In genomic region chr1:16968372-16968771, GRCh38 we compare ENCODE assay signal across 22 cellular contexts. TPM values are rescaled to one million over a fixed set of nuclear protein-coding genes. Genes with fewer than 3 reads are reported as not detected.
DNase-seq lines count a peak whose midpoint lies in the region; ATAC-seq, FAIRE-seq and TF ChIP-seq lines count a peak whose summit lies in the region.
"Had no signal": no experiment of that assay in that cellular context is flagged by ENCODE, and none has a peak within 500 bp of the region (broad histone marks: within the 10 kb centered on the region; RNA-seq: fewer than 3 reads in every experiment).

No MANE protein-coding gene starts in this region.

- H3K4me3 ChIP-seq in HEK293 (ENCODE audit: low read depth, low read length): no peak overlapping the region
- no peak overlapping the region for H3K4me3 ChIP-seq in IMR-90 (ENCODE audit: insufficient read depth, low read depth, low read length)
- no peak overlapping the region for H3K4me3 ChIP-seq in K562
- H3K4me3 ChIP-seq in osteoblast (ENCODE audit: insufficient read depth, low read length): no peak overlapping the region
- H3K4me3 ChIP-seq: GM23338 had no signal

- BruUV-seq in IMR-90 (replicated peaks; lab: Mats Ljungman, UMichigan) (no TSS peak), K562 (replicated peaks; lab: Mats Ljungman, UMichigan) (no TSS peak)

- ATAC-seq in IMR-90 (ENCODE audit: low read depth) (no peak), K562 (no peak), left ventricle myocardium superior (no peak)
- ATAC-seq: HCT116 had no signal

- TF ChIP-seq RAD21 in IMR-90 (IDR thresholded peaks at IDR 0.05; ENCODE audit: low read length) (no peak), K562 (CRISPR knock-in tag; conservative IDR thresholded peaks at IDR 0.05 in 1 of 2, IDR thresholded peaks at IDR 0.05 in 1 of 2) (no peak)

- no peak overlapping the region for H4K8ac ChIP-seq in IMR-90 (ENCODE audit: low read depth in 2 of 2, low read length in 2 of 2)

- intact Hi-C loops in IMR-90 (cut with micrococcal nuclease): no loop called here
- intact Hi-C loops in K562 (cut with micrococcal nuclease): no loop called here
- intact Hi-C loops in left ventricle myocardium superior (cut with micrococcal nuclease): no loop called here

- no peak overlapping the region for H4K91ac ChIP-seq in IMR-90 (ENCODE audit: insufficient read depth, low read depth, low read length)

- H2BK120ac ChIP-seq in IMR-90 (ENCODE audit: low read depth, low read length): no peak overlapping the region

- H3K23ac ChIP-seq in IMR-90 (ENCODE audit: low read depth, low read length): no peak overlapping the region

- no peak overlapping the region for H2AK9ac ChIP-seq in IMR-90 (replicated peaks; ENCODE audit: low read depth, low read length, poor library complexity)

- dilution Hi-C loops in IMR-90 (cut with HindIII; ENCODE audit: low sequenced_read_pairs, unreplicated experiment): no loop called here

- H3K18ac ChIP-seq in IMR-90 (ENCODE audit: low read depth, low read length): no peak overlapping the region

- no peaks in the 10 kb centered on the region for H3K9me3 ChIP-seq in HEK293 (ENCODE audit: control insufficient read depth, insufficient read depth, low read depth, low read length)
- no peaks in the 10 kb centered on the region for H3K9me3 ChIP-seq in IMR-90 (ENCODE audit: control insufficient read depth, insufficient read depth, low read length)
- H3K9me3 ChIP-seq in K562 (replicated peaks; ENCODE audit: control insufficient read depth, insufficient read depth, low read depth, low read length): no peaks in the 10 kb centered on the region
- H3K9me3 ChIP-seq in osteoblast (ENCODE audit: low read depth, low read length): no peaks in the 10 kb centered on the region
- H3K9me3 ChIP-seq: BE2C had no signal

- no peaks in the 10 kb centered on the region for H3K79me2 ChIP-seq in K562 (ENCODE audit: control insufficient read depth, insufficient read depth, low read length)
- H3K79me2 ChIP-seq in osteoblast (ENCODE audit: insufficient read depth, low read length): no peaks in the 10 kb centered on the region

- H2AFZ ChIP-seq in IMR-90 (replicated peaks; ENCODE audit: low read length, poor library complexity) (no peak overlapping the region), K562 (ENCODE audit: low read depth, low read length) (no peak overlapping the region), osteoblast (ENCODE audit: low read length) (no peak overlapping the region)
- H2AFZ ChIP-seq: GM23338 had no signal

- no peak overlapping the region for H2BK15ac ChIP-seq in IMR-90 (ENCODE audit: low read depth, low read length)

- no peak for TF ChIP-seq EP300 in K562 (IDR thresholded peaks at IDR 0.05; ENCODE audit: low read length)

- H3K9me1 ChIP-seq in IMR-90 (ENCODE audit: insufficient read depth, low read length) (no peaks in the 10 kb centered on the region), K562 (ENCODE audit: control insufficient read depth, insufficient read depth, low read length) (no peaks in the 10 kb centered on the region)

- H3K27ac ChIP-seq in HEK293 (ENCODE audit: extremely low read depth, low read depth, low read length) (no peak overlapping the region), IMR-90 (ENCODE audit: insufficient read depth, low read length) (no peak overlapping the region), K562 (ENCODE audit: extremely low read depth, low read depth, low read length) (no peak overlapping the region), osteoblast (ENCODE audit: low read depth, low read length) (no peak overlapping the region)

- no CpG with 5 or more reads among the region's 3 CpGs for WGBS in IMR-90 (ENCODE audit: extremely low coverage in 2 of 2, insufficient read length in 1 of 2), 2 experiments
- 28% methylated on average over 3 of the region's 3 CpGs for WGBS in K562 (ENCODE audit: insufficient coverage, low coverage, missing lambda C conversion rate)

- H3K4me2 ChIP-seq in IMR-90 (ENCODE audit: low read depth, low read length) (no peak overlapping the region), K562 (ENCODE audit: insufficient read depth, low read length) (no peak overlapping the region), osteoblast (ENCODE audit: insufficient read depth, low read length) (no peak overlapping the region)
- H3K4me2 ChIP-seq: GM23338 had no signal

- peaks cover 8% of the 10 kb centered on the region; the same call in 1 of the 2 replicates for H3K4me1 ChIP-seq in HEK293 (ENCODE audit: control insufficient read depth, insufficient read depth, low read length)
- H3K4me1 ChIP-seq in IMR-90 (ENCODE audit: control insufficient read depth, insufficient read depth, low read length): peaks cover 7% of the 10 kb centered on the region
- H3K4me1 ChIP-seq in K562 (replicated peaks in 1 of 2; ENCODE audit: control insufficient read depth in 2 of 2, insufficient read depth in 2 of 2, low read length in 2 of 2): peaks cover 0 to 52% of the 10 kb centered on the region in 2 experiments; a peak in 1 of 5 replicates
- peaks cover 9% of the 10 kb centered on the region for H3K4me1 ChIP-seq in osteoblast (ENCODE audit: insufficient read depth, low read length)
- H3K4me1 ChIP-seq: BE2C had no signal

- in situ Hi-C loops in IMR-90 (cut with MboI; ENCODE audit: low sequenced_read_pairs) (no loop called here), K562 (cut with MboI) (no loop called here)

- TF ChIP-seq POLR2A in IMR-90 (IDR thresholded peaks at IDR 0.05; ENCODE audit: low read depth, low read length) (no peak), K562 (conservative IDR thresholded peaks at IDR 0.05) (no peak)

- POLR2A ChIA-PET in HEK293 (lab: Yijun Ruan, JAX) (interaction anchor here (4.1 kb wide), 1 partner anchor 10 kb away, joined by 23 read pairs; the partner anchor contains the start of gene MFAP2), IMR-90 (lab: Charles Lee; ENCODE audit: unreplicated experiment) (no interaction called here), K562 (lab: Yijun Ruan, JAX) (interaction anchor here (0.6 to 3.3 kb wide), 3 partner anchors 63 to 158 kb away, joined by 3 to 10 read pairs (median 3); no protein-coding TSS in a partner anchor)

- CTCF ChIA-PET in HEK293 (lab: Yijun Ruan, JAX) (interaction anchor here (1.2 kb wide), 1 partner anchor 8 kb away, joined by 3 read pairs; no protein-coding TSS in a partner anchor), IMR-90 (lab: Yijun Ruan, JAX) (no interaction called here), K562 (lab: Yijun Ruan, JAX; ENCODE audit: low intra/inter-chr PET ratio) (no interaction called here)

- no peak overlapping the region for H3K4ac ChIP-seq in IMR-90 (ENCODE audit: low read depth, low read length)

- no peak for DNase-seq in IMR-90
- DNase-seq in K562 (ENCODE audit: extremely low read depth in 1 of 4, low spot score in 3 of 4): no peak
- peak; percentile 56 for DNase-seq in osteoblast (ENCODE audit: insufficient read length, low spot score, missing footprints)
- DNase-seq in left ventricle myocardium superior: no peak
- DNase-seq in D721Med (ENCODE audit: insufficient read length, low spot score): no peak
- no peak for DNase-seq in stimulated activated CD4-positive, alpha-beta T cell treated with anti-CD3 and anti-CD28 coated beads, Interleukin-2, amount 100 ng/mL, for 48 hours
- no peak for DNase-seq in HPDE6-E6E7 (ENCODE audit: extremely low spot score)
- DNase-seq: ACHN; BE2C; C1 segment of cervical spinal cord; CD4-positive, CD25-positive, alpha-beta regulatory T cell; CD8-positive, alpha-beta memory T cell; COR-L47; H7; KG1 had no signal

- FAIRE-seq in K562 (lab: Jason Lieb, UNC) (no peak), D721Med (lab: Jason Lieb, UNC) (no peak)
- FAIRE-seq: A204.1, G401.6, GM12891 had no signal

- H3K79me1 ChIP-seq in IMR-90 (ENCODE audit: low read depth in 1 of 2, low read length in 2 of 2): no peaks in the 10 kb centered on the region

- no peak overlapping the region for H3K56ac ChIP-seq in IMR-90 (ENCODE audit: extremely low read depth, insufficient read depth, low read length)

- H3K27me3 ChIP-seq in IMR-90 (ENCODE audit: control insufficient read depth, insufficient read depth, low read length): no peaks in the 10 kb centered on the region; the same call in 1 of the 2 replicates
- H3K27me3 ChIP-seq in K562 (ENCODE audit: control insufficient read depth in 2 of 2, insufficient read depth in 2 of 2, low read length in 2 of 2): peaks cover 33 to 71% of the 10 kb centered on the region in 2 experiments
- H3K27me3 ChIP-seq in osteoblast (ENCODE audit: insufficient read depth, low read length): no peaks in the 10 kb centered on the region
- H3K27me3 ChIP-seq: BE2C had no signal

- H2AK5ac ChIP-seq in IMR-90 (ENCODE audit: low read depth, low read length): 0 out of 2 replicates have a peak overlapping the region, but pooled peaks have one; percentile 14

- no peak overlapping the region for H4K5ac ChIP-seq in IMR-90 (ENCODE audit: low read depth, low read length)

- H3K14ac ChIP-seq in IMR-90 (replicated peaks; ENCODE audit: low read depth, low read length): no peak overlapping the region

- no peak overlapping the region for H2BK20ac ChIP-seq in IMR-90 (ENCODE audit: low read depth, low read length)

- H4K20me1 ChIP-seq in IMR-90 (ENCODE audit: insufficient read depth, low read length) (peaks cover 12% of the 10 kb centered on the region), K562 (replicated peaks; ENCODE audit: control insufficient read depth, insufficient read depth, low read length) (peaks cover 14% of the 10 kb centered on the region), osteoblast (ENCODE audit: insufficient read depth, low read length) (peaks cover 4% of the 10 kb centered on the region)

- H3K36me3 ChIP-seq in HEK293 (ENCODE audit: control insufficient read depth in 2 of 2, insufficient read depth in 1 of 2, low read length in 2 of 2) (peaks cover 3 to 74% of the 10 kb centered on the region in 2 experiments; a peak in 2 of 3 replicates), IMR-90 (ENCODE audit: control insufficient read depth, insufficient read depth, low read length) (peaks cover 14% of the 10 kb centered on the region; the same call in 1 of the 2 replicates), K562 (ENCODE audit: control insufficient read depth, insufficient read depth, low read length) (no peaks in the 10 kb centered on the region), osteoblast (ENCODE audit: insufficient read depth, low read length) (peaks cover 19% of the 10 kb centered on the region)
- H3K36me3 ChIP-seq: BE2C had no signal

- H3K9ac ChIP-seq in IMR-90 (ENCODE audit: low read depth, low read length) (no peak overlapping the region), K562 (ENCODE audit: insufficient read depth in 1 of 2, low read depth in 2 of 2, low read length in 2 of 2) (peak overlapping the region in 1 of 2 experiments; percentile 53; a peak in 1 of 4 replicates)

- no peak overlapping the region for H2BK5ac ChIP-seq in IMR-90 (ENCODE audit: low read depth, low read length, poor library complexity, severe bottlenecking)

- no peak for TF ChIP-seq CTCF in HEK293 (tag by site-specific recombination; IDR thresholded peaks at IDR 0.05)
- no peak for TF ChIP-seq CTCF in IMR-90 (conservative IDR thresholded peaks at IDR 0.05; ENCODE audit: low read depth, low read length)
- TF ChIP-seq CTCF in K562 (IDR thresholded peaks at IDR 0.05 in 2 of 3, conservative IDR thresholded peaks at IDR 0.05 in 1 of 3; ENCODE audit: insufficient read depth in 2 of 3, low read depth in 1 of 3, low read length in 3 of 3): no peak
- TF ChIP-seq CTCF in osteoblast (IDR thresholded peaks at IDR 0.05; ENCODE audit: extremely low read depth, low read depth, low read length): no peak
- TF ChIP-seq CTCF in D721Med (IDR thresholded peaks at IDR 0.05; ENCODE audit: insufficient read depth, missing control alignments): no peak

RNA-seq across cellular contexts. Expression of gene MFAP2, which starts 12.0 kb away (rescaled TPM):
- total RNA-seq in IMR-90 (2012; rRNA removed) (2.5 and 3.9 TPM in 2 replicates), K562 (2014; rRNA removed) (not detected in 2 replicates), K562 (2014; rRNA removed; fragmentation: Illumina TruSeq; extraction: Trizol) (not detected in 2 replicates), K562 (2015; rRNA removed; fragmentation: Illumina TruSeq; extraction: Trizol) (not detected in 2 replicates), K562 (2021) (0.31 TPM in 1 of 2 replicates, not detected in the other), osteoblast (61.2 and 72.2 TPM in 2 replicates), left ventricle myocardium superior (4.2 TPM)
- polyA plus RNA-seq in IMR-90 (2012; rRNA removed) (13.9 and 14.6 TPM in 2 replicates), K562 (2011; rRNA removed) (not detected in 2 replicates), K562 (2014; fragmentation: Illumina TruSeq; extraction: Trizol) (0.18 TPM in 1 of 2 replicates, not detected in the other), K562 (2014; fragmentation: Nextera tagmentation; extraction: Ambion mirVana) (not detected), K562 (2014; rRNA removed) (not detected in 2 replicates)
- 14.5 and 21.7 TPM in 2 replicates for polyA plus RNA-seq in IMR-90 (2012; cell fraction: cytosol; rRNA removed)
- 17.6 and 36.8 TPM in 2 replicates for polyA plus RNA-seq in IMR-90 (2012; cell fraction: nucleus; rRNA removed; ENCODE audit: low replicate concordance)
- total RNA-seq in K562 (2011; cell fraction: chromatin; rRNA removed; ENCODE audit: low replicate concordance): not detected in 2 replicates
- not detected in 2 replicates for total RNA-seq in K562 (2011; cell fraction: nucleolus; rRNA removed)
- total RNA-seq in K562 (2011; cell fraction: nucleoplasm; rRNA removed): not detected in 2 replicates
- polyA plus RNA-seq in K562 (2011; cell fraction: cytosol; rRNA removed): not detected in 2 replicates
- 0.30 TPM in 1 of 2 replicates, not detected in the other for polyA plus RNA-seq in K562 (2011; cell fraction: nucleus; rRNA removed)
- polyA plus RNA-seq in K562 (2012): not detected in 2 replicates
- not detected in 2 replicates for polyA minus RNA-seq in K562 (2011; rRNA and poly(A)+ RNA removed)
- polyA minus RNA-seq in K562 (2011; cell fraction: cytosol; rRNA and poly(A)+ RNA removed): not detected in 2 replicates
- not detected in 2 replicates for polyA minus RNA-seq in K562 (2011; cell fraction: nucleus; rRNA and poly(A)+ RNA removed)
- total RNA-seq: CD4-positive, CD25-positive, alpha-beta regulatory T cell; CD8-positive, alpha-beta memory T cell; HT1080 had no signal
- polyA plus RNA-seq: CD4-positive, CD25-positive, alpha-beta regulatory T cell had no signal

RNA-seq across cellular contexts. Expression of gene ATP13A2, which starts 43.4 kb away (rescaled TPM):
- total RNA-seq in IMR-90 (2012; rRNA removed): 3.9 and 5.7 TPM in 2 replicates
- 18.9 and 19.6 TPM in 2 replicates for polyA plus RNA-seq in IMR-90 (2012; rRNA removed)
- polyA plus RNA-seq in IMR-90 (2012; cell fraction: cytosol; rRNA removed): 10.3 and 22.1 TPM in 2 replicates
- 17.2 and 49.7 TPM in 2 replicates for polyA plus RNA-seq in IMR-90 (2012; cell fraction: nucleus; rRNA removed; ENCODE audit: low replicate concordance)
- total RNA-seq in K562 (2011; cell fraction: chromatin; rRNA removed; ENCODE audit: low replicate concordance): 34.5 and 126 TPM in 2 replicates
- 139 and 151 TPM in 2 replicates for total RNA-seq in K562 (2011; cell fraction: nucleolus; rRNA removed)
- 86.6 and 104 TPM in 2 replicates for total RNA-seq in K562 (2011; cell fraction: nucleoplasm; rRNA removed)
- 23.9 and 40.2 TPM in 2 replicates for total RNA-seq in K562 (2014; rRNA removed)
- 7.8 and 9.9 TPM in 2 replicates for total RNA-seq in K562 (2014; rRNA removed; fragmentation: Illumina TruSeq; extraction: Trizol)
- 15.5 and 16.3 TPM in 2 replicates for total RNA-seq in K562 (2015; rRNA removed; fragmentation: Illumina TruSeq; extraction: Trizol)
- total RNA-seq in K562 (2021): 48.3 and 56.3 TPM in 2 replicates
- 10.5 and 27.2 TPM in 2 replicates for polyA plus RNA-seq in K562 (2011; rRNA removed)
- polyA plus RNA-seq in K562 (2011; cell fraction: cytosol; rRNA removed): 21.9 and 44.0 TPM in 2 replicates
- polyA plus RNA-seq in K562 (2011; cell fraction: nucleus; rRNA removed): 38.6 and 63.9 TPM in 2 replicates
- 38.5 and 53.3 TPM in 2 replicates for polyA plus RNA-seq in K562 (2012)
- polyA plus RNA-seq in K562 (2014; fragmentation: Illumina TruSeq; extraction: Trizol): 22.0 and 35.5 TPM in 2 replicates
- under 1 TPM; 0.36 to 0.45 TPM for polyA plus RNA-seq in K562 (2014; fragmentation: Nextera tagmentation; extraction: Ambion mirVana)
- 26.3 and 28.5 TPM in 2 replicates for polyA plus RNA-seq in K562 (2014; rRNA removed)
- polyA minus RNA-seq in K562 (2011; rRNA and poly(A)+ RNA removed): 27.1 and 30.6 TPM in 2 replicates
- 65.7 and 89.6 TPM in 2 replicates for polyA minus RNA-seq in K562 (2011; cell fraction: cytosol; rRNA and poly(A)+ RNA removed)
- 19.0 and 32.7 TPM in 2 replicates for polyA minus RNA-seq in K562 (2011; cell fraction: nucleus; rRNA and poly(A)+ RNA removed)
- total RNA-seq in osteoblast: 30.6 and 34.4 TPM in 2 replicates
- 17.8 TPM for total RNA-seq in left ventricle myocardium superior

RNA-seq across cellular contexts. Expression of gene CROCC, which starts 46.6 kb away (rescaled TPM):
- total RNA-seq in IMR-90 (2012; rRNA removed): 7.2 and 7.5 TPM in 2 replicates
- 13.7 and 14.7 TPM in 2 replicates for polyA plus RNA-seq in IMR-90 (2012; rRNA removed)
- polyA plus RNA-seq in IMR-90 (2012; cell fraction: cytosol; rRNA removed): 10.7 and 12.9 TPM in 2 replicates
- 82.9 and 147 TPM in 2 replicates for polyA plus RNA-seq in IMR-90 (2012; cell fraction: nucleus; rRNA removed; ENCODE audit: low replicate concordance)
- total RNA-seq in K562 (2011; cell fraction: chromatin; rRNA removed; ENCODE audit: low replicate concordance): 51.0 and 132 TPM in 2 replicates
- 69.0 and 78.0 TPM in 2 replicates for total RNA-seq in K562 (2011; cell fraction: nucleolus; rRNA removed)
- 84.0 and 111 TPM in 2 replicates for total RNA-seq in K562 (2011; cell fraction: nucleoplasm; rRNA removed)
- total RNA-seq in K562 (2014; rRNA removed): 6.3 and 9.7 TPM in 2 replicates
- total RNA-seq in K562 (2014; rRNA removed; fragmentation: Illumina TruSeq; extraction: Trizol): 1.9 and 3.0 TPM in 2 replicates
- 7.3 and 7.6 TPM in 2 replicates for total RNA-seq in K562 (2015; rRNA removed; fragmentation: Illumina TruSeq; extraction: Trizol)
- total RNA-seq in K562 (2021): 9.3 and 10.4 TPM in 2 replicates
- polyA plus RNA-seq in K562 (2011; rRNA removed): 8.6 and 15.2 TPM in 2 replicates
- polyA plus RNA-seq in K562 (2011; cell fraction: cytosol; rRNA removed): 5.8 and 6.7 TPM in 2 replicates
- polyA plus RNA-seq in K562 (2011; cell fraction: nucleus; rRNA removed): 80.5 and 99.7 TPM in 2 replicates
- 10.2 and 16.9 TPM in 2 replicates for polyA plus RNA-seq in K562 (2012)
- polyA plus RNA-seq in K562 (2014; fragmentation: Illumina TruSeq; extraction: Trizol): 7.8 and 8.4 TPM in 2 replicates
- polyA plus RNA-seq in K562 (2014; fragmentation: Nextera tagmentation; extraction: Ambion mirVana): under 1 TPM; 0.17 TPM
- 14.4 and 15.4 TPM in 2 replicates for polyA plus RNA-seq in K562 (2014; rRNA removed)
- polyA minus RNA-seq in K562 (2011; rRNA and poly(A)+ RNA removed): 5.7 and 7.6 TPM in 2 replicates
- 2.3 and 2.7 TPM in 2 replicates for polyA minus RNA-seq in K562 (2011; cell fraction: cytosol; rRNA and poly(A)+ RNA removed)
- polyA minus RNA-seq in K562 (2011; cell fraction: nucleus; rRNA and poly(A)+ RNA removed): 14.9 and 19.0 TPM in 2 replicates
- total RNA-seq in osteoblast: 15.0 and 20.3 TPM in 2 replicates
- 7.9 TPM for total RNA-seq in left ventricle myocardium superior

Comparison
In these comparisons a context has a peak if more than half of its experiments do, and no peak if none do; other contexts are left out.
1. RNA of gene MFAP2, which starts 12.0 kb away (total RNA-seq): 61.2 to 72.2 TPM in osteoblast; 4.2 TPM in left ventricle myocardium superior (single experiment), 2.5 to 3.9 TPM in IMR-90 and 0.31 TPM in K562; every median in the first group is over 10 times any median in the second.
2. Of the 44 proteins assayed by ChIP-seq in both K562 and HEK293: peak only in K562: none; only in HEK293: ZNF639; in both: ATF2; in neither: 42.